1 cellular context compared by ENCODE assay signal in genomic region chr5:132293992-132294727, GRCh38.
TF ChIP-seq lines count a peak whose summit lies in the region.

SLC22A4 (plus strand) TSS chr5:132294394; CDS start chr5:132294617, 223 bp downstream.

TF ChIP-seq in HepG2, 621 proteins besides CTCF, POLR2A, EP300 and RAD21 (continued from another document and continues in another):
- TF ChIP-seq ZBTB4 (CRISPR knock-in tag; IDR thresholded peaks at IDR 0.05; ENCODE audit: borderline replicate concordance) = no peak
- peak; percentile 50 for TF ChIP-seq ZNF18 (CRISPR knock-in tag; IDR thresholded peaks at IDR 0.05; ENCODE audit: insufficient replicate concordance)
- peak; percentile 45; the same call in 1 of the 2 replicates for TF ChIP-seq ZMYM4 (CRISPR knock-in tag; IDR thresholded peaks at IDR 0.05)
- TF ChIP-seq HNRNPUL1 (IDR thresholded peaks at IDR 0.05; ENCODE audit: low read depth, low read length) = no peak
- peak; percentile 20; the same call in 1 of the 2 replicates for TF ChIP-seq ETV5 (CRISPR knock-in tag; IDR thresholded peaks at IDR 0.05; ENCODE audit: borderline replicate concordance)
- TF ChIP-seq RXRA (CRISPR knock-in tag; IDR thresholded peaks at IDR 0.05) = peak; percentile 77
- 0 out of 2 replicates have a peak, but pooled peaks have one; percentile 22 for TF ChIP-seq AKNA (CRISPR knock-in tag; IDR thresholded peaks at IDR 0.05; ENCODE audit: borderline replicate concordance)
- TF ChIP-seq ZNF672 (CRISPR knock-in tag; IDR thresholded peaks at IDR 0.05) = no peak
- TF ChIP-seq ZNF260 (CRISPR knock-in tag; IDR thresholded peaks at IDR 0.05; ENCODE audit: borderline replicate concordance, low read depth) = no peak
- TF ChIP-seq ZNF639 (CRISPR knock-in tag; conservative IDR thresholded peaks at IDR 0.05) = no peak
- peak; percentile 40; the same call in 1 of the 2 replicates for TF ChIP-seq KLF6 (CRISPR knock-in tag; IDR thresholded peaks at IDR 0.05)
- TF ChIP-seq TFAP4 (IDR thresholded peaks at IDR 0.05; ENCODE audit: borderline replicate concordance, low read depth) = peak; percentile 23; the same call in 1 of the 2 replicates
- peak; percentile 93 for TF ChIP-seq CBX1 (IDR thresholded peaks at IDR 0.05; ENCODE audit: low read depth)
- TF ChIP-seq ZC3H4 (CRISPR knock-in tag; IDR thresholded peaks at IDR 0.05; ENCODE audit: borderline replicate concordance) = no peak
- TF ChIP-seq ZNF407 (CRISPR knock-in tag; IDR thresholded peaks at IDR 0.05; ENCODE audit: not compliant biosample characterization) = no peak
- TF ChIP-seq ZSCAN31 (CRISPR knock-in tag; IDR thresholded peaks at IDR 0.05; ENCODE audit: low read depth) = peak; percentile 62; the same call in 1 of the 2 replicates
- no peak for TF ChIP-seq MTA3 (CRISPR knock-in tag; IDR thresholded peaks at IDR 0.05)
- TF ChIP-seq ZSCAN12 (CRISPR knock-in tag; IDR thresholded peaks at IDR 0.05) = peak; percentile 20; the same call in 1 of the 2 replicates
- 0 out of 2 replicates have a peak, but pooled peaks have one; percentile 11 for TF ChIP-seq ZHX2 (IDR thresholded peaks at IDR 0.05; ENCODE audit: low read depth)
- TF ChIP-seq ZHX2 (CRISPR knock-in tag; IDR thresholded peaks at IDR 0.05; ENCODE audit: borderline replicate concordance) = peak; percentile 55; the same call in 1 of the 2 replicates
- no peak for TF ChIP-seq NFYC (CRISPR knock-in tag; IDR thresholded peaks at IDR 0.05)
- TF ChIP-seq RFX1 (IDR thresholded peaks at IDR 0.05) = no peak
- TF ChIP-seq ZNF343 (CRISPR knock-in tag; IDR thresholded peaks at IDR 0.05) = peak; percentile 77; the same call in 1 of the 2 replicates
- no peak for TF ChIP-seq ZNF567 (CRISPR knock-in tag; IDR thresholded peaks at IDR 0.05; ENCODE audit: borderline replicate concordance)
